1 cellular context compared by ENCODE assay signal in genomic region chr7:129952653-129953560, GRCh38.
TF ChIP-seq lines count a peak whose summit lies in the region.

TSS of gene UBE2H (minus strand) at chr7:129952960. CDS start at chr7:129952555, 405 bp downstream.

TF ChIP-seq in GM23338, 12 proteins besides CTCF, POLR2A, EP300 and RAD21 (continued from another document):
- TF ChIP-seq ZNF462 (CRISPR knock-in tag; IDR thresholded peaks at IDR 0.05) (no peak), STAT1 (IDR thresholded peaks at IDR 0.05; ENCODE audit: unreplicated experiment) (no peak), EZH2phosphoT487 (IDR thresholded peaks at IDR 0.05; ENCODE audit: unreplicated experiment) (no peak)
- TF ChIP-seq, protein P1, sequence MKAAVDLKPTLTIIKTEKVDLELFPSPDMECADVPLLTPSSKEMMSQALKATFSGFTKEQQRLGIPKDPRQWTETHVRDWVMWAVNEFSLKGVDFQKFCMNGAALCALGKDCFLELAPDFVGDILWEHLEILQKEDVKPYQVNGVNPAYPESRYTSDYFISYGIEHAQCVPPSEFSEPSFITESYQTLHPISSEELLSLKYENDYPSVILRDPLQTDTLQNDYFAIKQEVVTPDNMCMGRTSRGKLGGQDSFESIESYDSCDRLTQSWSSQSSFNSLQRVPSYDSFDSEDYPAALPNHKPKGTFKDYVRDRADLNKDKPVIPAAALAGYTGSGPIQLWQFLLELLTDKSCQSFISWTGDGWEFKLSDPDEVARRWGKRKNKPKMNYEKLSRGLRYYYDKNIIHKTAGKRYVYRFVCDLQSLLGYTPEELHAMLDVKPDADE (IDR thresholded peaks at IDR 0.05): peak; percentile 69
